Comparison of ENCODE assay signal across 18 cellular contexts in genomic region chr2:131005229-131005935, GRCh38.
DNase-seq lines count a peak whose midpoint lies in the region; ATAC-seq and TF ChIP-seq lines count a peak whose summit lies in the region.
"Had no signal": no experiment of that assay in that cellular context is flagged by ENCODE, and none has a peak within 500 bp of the region (broad histone marks: within the 10 kb centered on the region; RNA-seq: fewer than 3 reads in every experiment).

No MANE protein-coding gene starts in this region.

- ATAC-seq in stimulated activated naive CD8-positive, alpha-beta T cell treated with anti-CD3 and anti-CD28 coated beads, Interleukin-15, amount 100 ng/mL, for 72 hours = peak; percentile 49
- no peak for ATAC-seq in stimulated activated naive CD8-positive, alpha-beta T cell treated with anti-CD3 and anti-CD28 coated beads, Interleukin-15, Interleukin-2, amounts not matched to agents 100 U/mL and 50 U/mL, for 24 hours
- peak; percentile 39 for ATAC-seq in stimulated activated effector memory CD8-positive, alpha-beta T cell treated with anti-CD3 and anti-CD28 coated beads, Interleukin-12 subunit alpha, Interleukin-12 subunit beta, amount 100 ng/mL, for 72 hours
- ATAC-seq in activated CD8-positive, alpha-beta memory T cell treated with anti-CD3 and anti-CD28 coated beads, Interleukin-2, amount 10 ng/mL, durations not matched to agents 7 days and 5 days = no peak
- ATAC-seq: K562 had no signal

- TF ChIP-seq POLR2A in esophagus muscularis mucosa (IDR thresholded peaks at IDR 0.05; ENCODE audit: low read depth) = no peak

- H3K4me1 ChIP-seq in esophagus muscularis mucosa = no peaks in the 10 kb centered on the region
- H3K4me1 ChIP-seq: Caco-2, HAP-1 had no signal

- H3K36me3 Mint-ChIP-seq in stimulated activated effector memory CD8-positive, alpha-beta T cell treated with anti-CD3 and anti-CD28 coated beads, Interleukin-12 subunit alpha, Interleukin-12 subunit beta, amount 100 ng/mL, for 72 hours = no peaks in the 10 kb centered on the region
- peaks cover 1% of the 10 kb centered on the region for H3K36me3 Mint-ChIP-seq in activated CD8-positive, alpha-beta memory T cell treated with anti-CD3 and anti-CD28 coated beads, Interleukin-2, amount 10 ng/mL, durations not matched to agents 7 days and 5 days

- no peaks in the 10 kb centered on the region for H3K9me3 ChIP-seq in esophagus muscularis mucosa
- H3K9me3 ChIP-seq: Caco-2, HAP-1 had no signal

- H3K4me3 ChIP-seq in esophagus muscularis mucosa = no peak overlapping the region
- H3K4me3 ChIP-seq: HAP-1, K562 had no signal

- no peak overlapping the region for H3K4me3 Mint-ChIP-seq in stimulated activated naive CD8-positive, alpha-beta T cell treated with anti-CD3 and anti-CD28 coated beads, Interleukin-15, amount 100 ng/mL, for 72 hours
- no peak overlapping the region for H3K4me3 Mint-ChIP-seq in stimulated activated effector memory CD8-positive, alpha-beta T cell treated with anti-CD3 and anti-CD28 coated beads, Interleukin-12 subunit alpha, Interleukin-12 subunit beta, amount 100 ng/mL, for 72 hours
- no peak overlapping the region for H3K4me3 Mint-ChIP-seq in activated CD8-positive, alpha-beta memory T cell treated with anti-CD3 and anti-CD28 coated beads, Interleukin-2, amount 10 ng/mL, durations not matched to agents 7 days and 5 days
- H3K4me3 Mint-ChIP-seq: CD4-positive, alpha-beta T cell had no signal

- no peak for DNase-seq in stimulated activated naive CD8-positive, alpha-beta T cell treated with anti-CD3 and anti-CD28 coated beads, Interleukin-15, amount 100 ng/mL, for 72 hours
- DNase-seq in stimulated activated naive CD8-positive, alpha-beta T cell treated with anti-CD3 and anti-CD28 coated beads, Interleukin-15, Interleukin-2, amounts not matched to agents 100 U/mL and 50 U/mL, for 24 hours = no peak
- DNase-seq in esophagus muscularis mucosa (ENCODE audit: extremely low spot score) (peak; percentile 85), DMS79 (lab: John Stamatoyannopoulos, UW) (no peak), NCI-H1417 treated with DMSO at 0.1 percent for 48 hours (lab: John Stamatoyannopoulos, UW) (no peak)
- no peak for DNase-seq in stimulated activated effector memory CD8-positive, alpha-beta T cell treated with anti-CD3 and anti-CD28 coated beads, Interleukin-12 subunit alpha, Interleukin-12 subunit beta, amount 100 ng/mL, for 72 hours (ENCODE audit: low spot score in 2 of 2)
- no peak for DNase-seq in activated CD8-positive, alpha-beta memory T cell treated with anti-CD3 and anti-CD28 coated beads, Interleukin-2, amount 10 ng/mL, durations not matched to agents 7 days and 5 days
- DNase-seq: AML-193; Caco-2; CD4-positive, alpha-beta T cell; DMS153; DMS79 treated with DMSO at 0.1 percent for 48 hours; GF-D8; IMR-90 had no signal

- TF ChIP-seq EP300 in esophagus muscularis mucosa (IDR thresholded peaks at IDR 0.05) = no peak

- no peaks in the 10 kb centered on the region for H3K27me3 Mint-ChIP-seq in stimulated activated naive CD8-positive, alpha-beta T cell treated with anti-CD3 and anti-CD28 coated beads, Interleukin-15, amount 100 ng/mL, for 72 hours
- peaks cover 5% of the 10 kb centered on the region for H3K27me3 Mint-ChIP-seq in activated CD8-positive, alpha-beta memory T cell treated with anti-CD3 and anti-CD28 coated beads, Interleukin-2, amount 10 ng/mL, durations not matched to agents 7 days and 5 days

- peaks cover 9 to 12% of the 10 kb centered on the region in 2 donors for H3K9me3 Mint-ChIP-seq in stimulated activated naive CD8-positive, alpha-beta T cell treated with anti-CD3 and anti-CD28 coated beads, Interleukin-15, amount 100 ng/mL, for 72 hours
- no peaks in the 10 kb centered on the region for H3K9me3 Mint-ChIP-seq in stimulated activated effector memory CD8-positive, alpha-beta T cell treated with anti-CD3 and anti-CD28 coated beads, Interleukin-12 subunit alpha, Interleukin-12 subunit beta, amount 100 ng/mL, for 72 hours
- no peaks in the 10 kb centered on the region for H3K9me3 Mint-ChIP-seq in activated CD8-positive, alpha-beta memory T cell treated with anti-CD3 and anti-CD28 coated beads, Interleukin-2, amount 10 ng/mL, durations not matched to agents 7 days and 5 days (ENCODE audit: low read depth)
- H3K9me3 Mint-ChIP-seq: CD4-positive, alpha-beta T cell had no signal

- peaks cover 17% of the 10 kb centered on the region for H3K4me1 Mint-ChIP-seq in stimulated activated naive CD8-positive, alpha-beta T cell treated with anti-CD3 and anti-CD28 coated beads, Interleukin-15, amount 100 ng/mL, for 72 hours
- peaks cover 15% of the 10 kb centered on the region for H3K4me1 Mint-ChIP-seq in stimulated activated effector memory CD8-positive, alpha-beta T cell treated with anti-CD3 and anti-CD28 coated beads, Interleukin-12 subunit alpha, Interleukin-12 subunit beta, amount 100 ng/mL, for 72 hours
- H3K4me1 Mint-ChIP-seq in activated CD8-positive, alpha-beta memory T cell treated with anti-CD3 and anti-CD28 coated beads, Interleukin-2, amount 10 ng/mL, durations not matched to agents 7 days and 5 days = peaks cover 16% of the 10 kb centered on the region

- CTCF ChIA-PET in activated CD8-positive, alpha-beta memory T cell treated with anti-CD3 and anti-CD28 coated beads, Interleukin-2, amount 10 ng/mL, durations not matched to agents 7 days and 5 days (lab: Charles Lee) = no interaction called here

- H3K27me3 ChIP-seq in esophagus muscularis mucosa = peaks cover 0 to 24% (median 0%) of the 10 kb centered on the region in 4 donors

- TF ChIP-seq CTCF in esophagus muscularis mucosa (IDR thresholded peaks at IDR 0.05) = no peak

- 71% methylated on average over 8 of the region's 15 CpGs for WGBS in esophagus muscularis mucosa

- H3K27ac ChIP-seq in esophagus muscularis mucosa (replicated peaks in 1 of 4) = no peak overlapping the region
- H3K27ac ChIP-seq: C4-2B, HL-60 had no signal

- intact Hi-C loops in esophagus muscularis mucosa (cut with DNase I) = no loop called here

- H3K27ac Mint-ChIP-seq in stimulated activated naive CD8-positive, alpha-beta T cell treated with anti-CD3 and anti-CD28 coated beads, Interleukin-15, amount 100 ng/mL, for 72 hours = no peak overlapping the region
- H3K27ac Mint-ChIP-seq in stimulated activated effector memory CD8-positive, alpha-beta T cell treated with anti-CD3 and anti-CD28 coated beads, Interleukin-12 subunit alpha, Interleukin-12 subunit beta, amount 100 ng/mL, for 72 hours = no peak overlapping the region
- H3K27ac Mint-ChIP-seq in activated CD8-positive, alpha-beta memory T cell treated with anti-CD3 and anti-CD28 coated beads, Interleukin-2, amount 10 ng/mL, durations not matched to agents 7 days and 5 days = no peak overlapping the region
- H3K27ac Mint-ChIP-seq: CD4-positive, alpha-beta T cell had no signal

- no peaks in the 10 kb centered on the region for H3K36me3 ChIP-seq in esophagus muscularis mucosa
- H3K36me3 ChIP-seq: HAP-1 had no signal

Comparison
In these comparisons a context has a peak if more than half of its experiments do, and no peak if none do; other contexts are left out.
1. ATAC-seq: peak in stimulated activated naive CD8-positive, alpha-beta T cell treated with anti-CD3 and anti-CD28 coated beads, Interleukin-15, amount 100 ng/mL, for 72 hours (single experiment) and stimulated activated effector memory CD8-positive, alpha-beta T cell treated with anti-CD3 and anti-CD28 coated beads, Interleukin-12 subunit alpha, Interleukin-12 subunit beta, amount 100 ng/mL, for 72 hours (single experiment); none in stimulated activated naive CD8-positive, alpha-beta T cell treated with anti-CD3 and anti-CD28 coated beads, Interleukin-15, Interleukin-2, amounts not matched to agents 100 U/mL and 50 U/mL, for 24 hours (single experiment) and activated CD8-positive, alpha-beta memory T cell treated with anti-CD3 and anti-CD28 coated beads, Interleukin-2, amount 10 ng/mL, durations not matched to agents 7 days and 5 days (single experiment).